Comparison of ENCODE assay signal across 30 cellular contexts in the genomic region with DNA sequence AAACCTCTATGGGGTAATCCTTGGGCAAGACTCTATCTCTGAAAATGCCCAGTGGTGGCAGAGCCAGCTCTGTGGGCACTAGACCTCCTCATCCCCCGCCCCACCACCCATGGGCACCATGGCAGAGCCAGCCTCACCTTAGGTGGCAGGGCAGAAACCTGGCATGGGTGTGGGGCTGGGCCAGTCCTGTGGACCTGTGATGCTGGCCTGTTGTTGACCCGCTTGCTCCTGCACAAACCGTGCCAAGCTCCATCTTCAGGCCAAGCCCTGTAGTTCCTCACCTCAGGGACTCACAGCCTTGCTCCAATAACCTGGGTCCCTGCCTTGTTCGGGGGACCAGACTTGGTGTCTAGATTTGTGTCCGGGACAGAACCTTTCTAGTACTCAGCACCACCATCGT. TPM values are rescaled to one million over a fixed set of nuclear protein-coding genes. Genes with fewer than 3 reads are reported as not detected.
DNase-seq lines count a peak whose midpoint lies in the region; ATAC-seq, FAIRE-seq and TF ChIP-seq lines count a peak whose summit lies in the region.
"Had no signal": no experiment of that assay in that cellular context is flagged by ENCODE, and none has a peak within 500 bp of the region (broad histone marks: within the 10 kb centered on the region; RNA-seq: fewer than 3 reads in every experiment).

No MANE protein-coding gene starts in this region.

- TF ChIP-seq CTCF in heart left ventricle (IDR thresholded peaks at IDR 0.05): no peak
- TF ChIP-seq CTCF in endodermal cell (conservative IDR thresholded peaks at IDR 0.05): peak; percentile 35
- TF ChIP-seq CTCF in vagina (IDR thresholded peaks at IDR 0.05): no peak

- ATAC-seq in heart left ventricle (no peak), Right ventricle myocardium superior (ENCODE audit: poor library complexity) (no peak)
- ATAC-seq: activated CD8-positive, alpha-beta memory T cell treated with anti-CD3 and anti-CD28 coated beads, Interleukin-2, amount 10 ng/mL, durations not matched to agents 7 days and 5 days; naive thymus-derived CD4-positive, alpha-beta T cell; T-helper 17 cell had no signal

- H3K27ac Mint-ChIP-seq in endodermal cell: peak overlapping the region; percentile 48
- H3K27ac Mint-ChIP-seq: activated CD8-positive, alpha-beta memory T cell treated with anti-CD3 and anti-CD28 coated beads, Interleukin-2, amount 10 ng/mL, durations not matched to agents 7 days and 5 days; activated T-helper 1 cell treated with anti-CD3 and anti-CD28 coated beads, Interleukin-12 subunit alpha, Interleukin-12 subunit beta, Interleukin-2, Interleukin-4 antibody, amounts not matched to agents 30 ng/mL and 10 ng/mL and 1 ng/mL, durations not matched to agents 14 hours and 24 hours and 36 hours; memory B cell; naive thymus-derived CD4-positive, alpha-beta T cell; T-helper 17 cell had no signal

- peak overlapping the region; percentile 19 for H2BK12ac ChIP-seq in neuronal stem cell (ENCODE audit: low read length)

- H3K79me1 ChIP-seq in neuronal stem cell (ENCODE audit: low read depth, low read length): no peaks in the 10 kb centered on the region

- H3K4me3 ChIP-seq in heart left ventricle (no peak overlapping the region), endodermal cell (ENCODE audit: low read length) (no peak overlapping the region), neuronal stem cell (ENCODE audit: low read length in 2 of 2) (no peak overlapping the region), vagina (no peak overlapping the region)
- H3K4me3 ChIP-seq: ovary, SK-N-MC had no signal

- H3K14ac ChIP-seq in neuronal stem cell (ENCODE audit: low read length): no peak overlapping the region

- H3K9ac ChIP-seq in endodermal cell (ENCODE audit: extremely low read depth, low read length, poor library complexity, severe bottlenecking): no peak overlapping the region
- no peak overlapping the region for H3K9ac ChIP-seq in neuronal stem cell (ENCODE audit: low read depth, low read length, poor library complexity)

- H3K27me3 Mint-ChIP-seq in endodermal cell (ENCODE audit: insufficient read depth): no peaks in the 10 kb centered on the region

- DNase-seq in heart left ventricle (peak in 1 of 5 donors; percentile 29), Right ventricle myocardium superior (no peak), endodermal cell (no peak), neuronal stem cell (ENCODE audit: low spot score) (no peak), vagina (ENCODE audit: extremely low spot score in 2 of 2) (no peak), NCI-H526 treated with DMSO at 0.1 percent for 48 hours (lab: John Stamatoyannopoulos, UW) (no peak), HTR-8/SVneo (ENCODE audit: insufficient read length, low spot score) (no peak), HK-2 (ENCODE audit: unreplicated experiment) (no peak)
- DNase-seq: 8988T; activated CD4-positive, alpha-beta T cell treated with anti-CD3 and anti-CD28 coated beads for 48 hours; activated CD8-positive, alpha-beta memory T cell treated with anti-CD3 and anti-CD28 coated beads, Interleukin-2, amount 10 ng/mL, durations not matched to agents 7 days and 5 days; activated naive CD4-positive, alpha-beta T cell treated with anti-CD3 and anti-CD28 coated beads, Interleukin-2, amount 50 U/mL, for 16 hours; cerebellar nuclear complex; DMS79 treated with DMSO at 0.1 percent for 48 hours; effector CD8-positive, alpha-beta T cell; naive thymus-derived CD4-positive, alpha-beta T cell; NCI-H1105 treated with DMSO at 0.1 percent for 48 hours; NCI-H510A treated with DMSO at 0.1 percent for 48 hours; stimulated activated CD8-positive, alpha-beta memory T cell treated with anti-CD3 and anti-CD28 coated beads, Interleukin-4, amount 100 ng/mL, for 48 hours; substantia nigra; T-helper 17 cell had no signal

- no peaks in the 10 kb centered on the region for H3K9me3 Mint-ChIP-seq in endodermal cell
- H3K9me3 Mint-ChIP-seq: activated T-helper 1 cell treated with anti-CD3 and anti-CD28 coated beads, Interleukin-12 subunit alpha, Interleukin-12 subunit beta, Interleukin-2, Interleukin-4 antibody, amounts not matched to agents 30 ng/mL and 10 ng/mL and 1 ng/mL, durations not matched to agents 14 hours and 24 hours and 36 hours had no signal

- no peak overlapping the region for H3K4ac ChIP-seq in neuronal stem cell (ENCODE audit: low read length)

- H3K23ac ChIP-seq in neuronal stem cell (ENCODE audit: low read depth, low read length, poor library complexity): no peak overlapping the region

- no peak for TF ChIP-seq POLR2A in heart left ventricle (IDR thresholded peaks at IDR 0.05)
- no peak for TF ChIP-seq POLR2A in vagina (IDR thresholded peaks at IDR 0.05)

- H4K8ac ChIP-seq in neuronal stem cell (ENCODE audit: low read depth, low read length): no peak overlapping the region

- H3K4me1 ChIP-seq in heart left ventricle (peaks cover 8 to 43% (median 31%) of the 10 kb centered on the region in 12 donors), endodermal cell (ENCODE audit: control insufficient read depth, insufficient read depth, low read length) (peaks cover 29% of the 10 kb centered on the region), neuronal stem cell (ENCODE audit: control insufficient read depth in 2 of 2, insufficient read depth in 1 of 2, low read depth in 1 of 2, low read length in 2 of 2) (peaks cover 11 to 22% of the 10 kb centered on the region in 2 donors), vagina (peaks cover 34% of the 10 kb centered on the region)

- H2BK120ac ChIP-seq in neuronal stem cell (ENCODE audit: low read depth, low read length): no peak overlapping the region

- intact Hi-C loops in heart left ventricle (cut with DNase I) (loop anchor here in 1 of 10 donors (2.0 kb wide), 1 partner anchor 30 kb away; no protein-coding TSS in a partner anchor), Right ventricle myocardium superior (cut with DNase I) (no loop called here), vagina (cut with DNase I) (loop anchor here (10.0 kb wide), 1 partner anchor 112 kb away; the partner anchor contains the start of gene MAP6)

- H3K27ac ChIP-seq in heart left ventricle: peak overlapping the region in 10 of 12 donors; percentile 76 to 94 (median 83)
- H3K27ac ChIP-seq in endodermal cell (ENCODE audit: low read depth, low read length): no peak overlapping the region
- H3K27ac ChIP-seq in neuronal stem cell (replicated peaks; ENCODE audit: low read length): no peak overlapping the region
- peak overlapping the region; percentile 84 for H3K27ac ChIP-seq in vagina
- H3K27ac ChIP-seq: HL-60 had no signal

- H3K9me3 ChIP-seq in heart left ventricle (no peaks in the 10 kb centered on the region), endodermal cell (ENCODE audit: control insufficient read depth, low read length) (no peaks in the 10 kb centered on the region), neuronal stem cell (replicated peaks in 1 of 2; ENCODE audit: control insufficient read depth in 2 of 2, insufficient read depth in 1 of 2, low read depth in 1 of 2, low read length in 2 of 2) (peaks cover 0 to 2% of the 10 kb centered on the region in 2 donors), vagina (no peaks in the 10 kb centered on the region)
- H3K9me3 ChIP-seq: ovary had no signal

- H3K36me3 ChIP-seq in heart left ventricle (no peaks in the 10 kb centered on the region), endodermal cell (ENCODE audit: control insufficient read depth, insufficient read depth, low read length) (no peaks in the 10 kb centered on the region), neuronal stem cell (replicated peaks in 1 of 2; ENCODE audit: control insufficient read depth in 2 of 2, insufficient read depth in 2 of 2, low read length in 2 of 2) (no peaks in the 10 kb centered on the region), vagina (no peaks in the 10 kb centered on the region)
- H3K36me3 ChIP-seq: ovary had no signal

- peak overlapping the region; percentile 31 for H2AK5ac ChIP-seq in neuronal stem cell (ENCODE audit: low read depth, low read length)

- H3K4me2 ChIP-seq in neuronal stem cell (ENCODE audit: insufficient read depth, low read length, poor library complexity, severe bottlenecking): no peak overlapping the region

- no peak overlapping the region for H2BK5ac ChIP-seq in neuronal stem cell (ENCODE audit: low read length)

- no peak overlapping the region for H3K4me3 Mint-ChIP-seq in endodermal cell
- H3K4me3 Mint-ChIP-seq: activated CD8-positive, alpha-beta memory T cell treated with anti-CD3 and anti-CD28 coated beads, Interleukin-2, amount 10 ng/mL, durations not matched to agents 7 days and 5 days; activated T-helper 1 cell treated with anti-CD3 and anti-CD28 coated beads, Interleukin-12 subunit alpha, Interleukin-12 subunit beta, Interleukin-2, Interleukin-4 antibody, amounts not matched to agents 30 ng/mL and 10 ng/mL and 1 ng/mL, durations not matched to agents 14 hours and 24 hours and 36 hours; memory B cell; naive thymus-derived CD4-positive, alpha-beta T cell; T-helper 17 cell had no signal

- H2AFZ ChIP-seq in neuronal stem cell (ENCODE audit: low read length): no peak overlapping the region

- H3K18ac ChIP-seq in neuronal stem cell (ENCODE audit: low read length): peak overlapping the region; percentile 42

- 83 to 90% (median 87%) methylated on average over 5 to 6 of the region's 6 CpGs for WGBS in heart left ventricle, 4 donors
- 92 to 100% methylated on average over 5 to 6 of the region's 6 CpGs for WGBS in endodermal cell (ENCODE audit: insufficient coverage in 1 of 2, insufficient read length in 1 of 2), 2 experiments
- WGBS in neuronal stem cell (ENCODE audit: extremely low coverage in 2 of 2, insufficient read length in 2 of 2, insufficient replicate concordance in 1 of 2), 2 donors: no CpG with 5 or more reads among the region's 6 CpGs

- H3K27me3 ChIP-seq in heart left ventricle (no peaks in the 10 kb centered on the region), endodermal cell (ENCODE audit: control insufficient read depth, insufficient read depth, low read length, poor library complexity, severe bottlenecking) (no peaks in the 10 kb centered on the region), neuronal stem cell (ENCODE audit: control insufficient read depth in 3 of 3, insufficient read depth in 3 of 3, low read depth in 1 of 3, low read length in 3 of 3) (no peaks in the 10 kb centered on the region), vagina (no peaks in the 10 kb centered on the region)
- H3K27me3 ChIP-seq: ovary had no signal

- no peak for FAIRE-seq in HTR-8/SVneo (lab: Jason Lieb, UNC)
- FAIRE-seq: astrocyte, frontal cortex, GM12892, keratinocyte had no signal

- no peak overlapping the region for H4K91ac ChIP-seq in neuronal stem cell (ENCODE audit: low read depth, low read length, poor library complexity)

- H3K4me1 Mint-ChIP-seq in endodermal cell: peaks cover 30% of the 10 kb centered on the region
- H3K4me1 Mint-ChIP-seq: memory B cell had no signal

- no peak overlapping the region for H2BK15ac ChIP-seq in neuronal stem cell (ENCODE audit: low read length)

- H3K36me3 Mint-ChIP-seq in endodermal cell (ENCODE audit: low read depth): no peaks in the 10 kb centered on the region
- H3K36me3 Mint-ChIP-seq: activated CD8-positive, alpha-beta memory T cell treated with anti-CD3 and anti-CD28 coated beads, Interleukin-2, amount 10 ng/mL, durations not matched to agents 7 days and 5 days; memory B cell; naive thymus-derived CD4-positive, alpha-beta T cell had no signal

RNA-seq across cellular contexts. Expression of gene SERPINH1, which starts 8.9 kb away (rescaled TPM):
- 100 to 1,000 TPM in 3 of 9 donors, 10 to 100 TPM in 6; 35.7 to 211 (median 71.8) TPM for total RNA-seq in heart left ventricle
- polyA plus RNA-seq in heart left ventricle: 100 to 1,000 TPM in 1 of 2 donors, 10 to 100 TPM in 1; 32.5 to 190 TPM
- total RNA-seq in Right ventricle myocardium superior: 54.0 TPM
- total RNA-seq in endodermal cell: 100 to 1,000 TPM; 414 to 454 TPM
- 364 TPM for polyA plus RNA-seq in endodermal cell (2013, experiment 1 of 2)
- polyA plus RNA-seq in endodermal cell (2013, experiment 2 of 2): 386 TPM
- polyA plus RNA-seq in neuronal stem cell (2013, experiment 1 of 2): 246 TPM
- 246 TPM for polyA plus RNA-seq in neuronal stem cell (2013, experiment 2 of 2)
- 257 TPM for total RNA-seq in vagina

RNA-seq across cellular contexts. Expression of gene GDPD5, which starts 27.4 kb away (rescaled TPM):
- 10 to 100 TPM in 2 of 9 donors, 1 to 10 TPM in 7; 2.0 to 12.5 (median 5.1) TPM for total RNA-seq in heart left ventricle
- polyA plus RNA-seq in heart left ventricle: 1 to 10 TPM; 4.0 to 4.8 TPM
- 6.5 TPM for total RNA-seq in Right ventricle myocardium superior
- total RNA-seq in endodermal cell: 1 to 10 TPM; 3.0 to 8.6 TPM
- polyA plus RNA-seq in endodermal cell (2013, experiment 1 of 2): 9.4 TPM
- polyA plus RNA-seq in endodermal cell (2013, experiment 2 of 2): 7.7 TPM
- 10.9 TPM for polyA plus RNA-seq in neuronal stem cell (2013, experiment 1 of 2)
- polyA plus RNA-seq in neuronal stem cell (2013, experiment 2 of 2): 11.1 TPM
- 36.6 TPM for total RNA-seq in vagina

Comparison
In these comparisons a context has a peak if more than half of its experiments do, and no peak if none do; other contexts are left out.
1. H3K27ac ChIP-seq: peak in heart left ventricle (10 of 12) and vagina (single experiment); none in endodermal cell (single experiment) and neuronal stem cell (single experiment).